In the genomic region with DNA sequence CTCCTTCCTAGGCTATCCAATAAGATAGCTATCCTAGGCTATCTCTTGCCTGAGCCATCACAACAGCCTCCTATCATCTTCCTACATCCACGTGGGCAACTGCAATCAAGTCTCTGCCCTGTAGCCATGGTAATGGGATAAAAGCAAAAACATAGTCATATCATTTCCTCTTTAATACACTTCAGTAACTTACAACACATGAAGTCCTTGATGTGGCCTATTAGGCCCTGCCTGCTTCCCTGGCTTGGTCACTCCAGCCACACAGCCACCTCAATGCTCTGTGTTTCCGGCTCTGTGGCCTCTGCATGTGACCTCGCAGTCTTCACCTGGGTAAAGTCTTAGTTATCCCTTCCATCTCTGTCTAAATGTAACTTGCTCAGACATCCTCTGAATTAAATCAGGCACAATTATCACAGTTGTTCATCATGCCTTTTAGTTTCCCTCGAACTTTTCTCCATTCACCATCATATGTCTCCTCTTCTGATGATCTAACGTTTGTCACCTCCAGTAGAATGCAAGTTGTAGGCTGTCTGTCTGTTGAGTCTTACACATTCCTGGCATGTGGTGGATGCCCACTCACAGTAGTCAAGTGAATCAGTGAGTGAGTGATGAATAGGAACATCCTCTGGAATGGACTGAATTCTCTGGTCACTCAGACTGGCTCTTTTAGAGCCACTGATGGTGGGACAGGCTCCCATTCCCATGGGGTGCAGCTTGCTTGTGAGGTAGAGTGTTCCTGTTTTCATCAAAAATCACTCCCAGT, we compare ENCODE assay signal across 25 cellular contexts.
DNase-seq lines count a peak whose midpoint lies in the region; ATAC-seq, FAIRE-seq and TF ChIP-seq lines count a peak whose summit lies in the region.
"Had no signal": no experiment of that assay in that cellular context is flagged by ENCODE, and none has a peak within 500 bp of the region (broad histone marks: within the 10 kb centered on the region; RNA-seq: fewer than 3 reads in every experiment).

No MANE protein-coding gene starts in this region.

- TF ChIP-seq CTCF in GM13976 (IDR thresholded peaks at IDR 0.05; ENCODE audit: borderline replicate concordance, control extremely low read depth, extremely low read depth, insufficient read depth, missing control alignments) (no peak), lower lobe of right lung (IDR thresholded peaks at IDR 0.05) (no peak), spleen (IDR thresholded peaks at IDR 0.05 in 8 of 11, conservative IDR thresholded peaks at IDR 0.05 in 3 of 11) (no peak)

- 80 to 83% (median 81%) methylated on average over 5 of the region's 5 CpGs for WGBS in small intestine, 3 donors
- WGBS in spleen, 5 donors: 64 to 77% (median 73%) methylated on average over 5 of the region's 5 CpGs

- H3K4me1 Mint-ChIP-seq in T-helper 17 cell: no peaks in the 10 kb centered on the region

- no peak overlapping the region for H3K27ac Mint-ChIP-seq in T-helper 17 cell
- H3K27ac Mint-ChIP-seq: dendritic cell treated with granulocyte-macrophage colony-stimulating factor and Interleukin-4, amounts not matched to agents 40 ng/mL and 50 ng/mL, for 4 days had no signal

- H3K4me3 ChIP-seq in BLaER1 (no peak overlapping the region), lower lobe of right lung (no peak overlapping the region), small intestine (ENCODE audit: low read depth in 1 of 2, low read length in 2 of 2) (no peak overlapping the region), spleen (no peak overlapping the region)
- H3K4me3 ChIP-seq: hepatocyte, lung had no signal

- peak overlapping the region; percentile 6 for H3K4me2 ChIP-seq in BLaER1
- H3K4me2 ChIP-seq: hepatocyte had no signal

- peak; percentile 40 for ATAC-seq in T-helper 17 cell
- ATAC-seq in lower lobe of right lung: peak; percentile 46 to 67
- ATAC-seq in HG02884 (IDR thresholded peaks at IDR 0.05; ENCODE audit: unreplicated experiment): no peak

- peak; percentile 4 for DNase-seq in GM13976 (ENCODE audit: low spot score)
- DNase-seq in T-helper 17 cell: no peak
- DNase-seq in lower lobe of right lung: no peak
- DNase-seq in small intestine: no peak
- DNase-seq in KG1 (lab: John Stamatoyannopoulos, UW): no peak
- DNase-seq in spleen: no peak
- DNase-seq: activated CD4-positive, alpha-beta T cell treated with anti-CD3 and anti-CD28 coated beads, Interleukin-2, amount 50 U/mL, for 48 hours; activated gamma-delta T cell; NCI-H1436; NCI-H2171; NCI-H748 treated with DMSO at 0.1 percent for 48 hours; occipital lobe; retina; SHP77 treated with DMSO at 0.1 percent for 48 hours had no signal

- no peaks in the 10 kb centered on the region for H3K36me3 ChIP-seq in BLaER1
- no peaks in the 10 kb centered on the region for H3K36me3 ChIP-seq in lower lobe of right lung
- no peaks in the 10 kb centered on the region for H3K36me3 ChIP-seq in small intestine (ENCODE audit: control insufficient read depth in 2 of 2, insufficient read depth in 2 of 2, low read length in 2 of 2)
- no peaks in the 10 kb centered on the region for H3K36me3 ChIP-seq in spleen

- no peak overlapping the region for H3K27ac ChIP-seq in BLaER1
- no peak overlapping the region for H3K27ac ChIP-seq in lower lobe of right lung
- H3K27ac ChIP-seq in small intestine (ENCODE audit: low read depth in 1 of 2, low read length in 1 of 2): no peak overlapping the region
- no peak overlapping the region for H3K27ac ChIP-seq in spleen
- H3K27ac ChIP-seq: C4-2B, hepatocyte, VCaP had no signal

- H3K4me3 Mint-ChIP-seq in T-helper 17 cell: no peak overlapping the region
- H3K4me3 Mint-ChIP-seq: dendritic cell treated with granulocyte-macrophage colony-stimulating factor and Interleukin-4, amounts not matched to agents 40 ng/mL and 50 ng/mL, for 4 days had no signal

- no peak for TF ChIP-seq POLR2A in spleen (IDR thresholded peaks at IDR 0.05)

- peaks cover 15% of the 10 kb centered on the region for H3K4me1 ChIP-seq in BLaER1
- H3K4me1 ChIP-seq in lower lobe of right lung: peaks cover 25% of the 10 kb centered on the region
- H3K4me1 ChIP-seq in small intestine (ENCODE audit: control insufficient read depth in 2 of 2, insufficient read depth in 1 of 2, low read depth in 1 of 2, low read length in 1 of 2): no peaks in the 10 kb centered on the region
- peaks cover 0 to 6% (median 0%) of the 10 kb centered on the region in 6 donors for H3K4me1 ChIP-seq in spleen

- no peaks in the 10 kb centered on the region for H4K20me1 ChIP-seq in BLaER1

- peaks cover 15% of the 10 kb centered on the region for H3K27me3 Mint-ChIP-seq in T-helper 17 cell
- H3K27me3 Mint-ChIP-seq: dendritic cell treated with granulocyte-macrophage colony-stimulating factor and Interleukin-4, amounts not matched to agents 40 ng/mL and 50 ng/mL, for 4 days had no signal

- in situ Hi-C loops in GM13976 (cut with MboI; ENCODE audit: low sequenced_read_pairs, unreplicated experiment): no loop called here

- intact Hi-C loops in lower lobe of right lung (cut with DNase I) (no loop called here), spleen (cut with DNase I; ENCODE audit: low total_unique reads) (no loop called here)

- no peak overlapping the region for H3K9ac ChIP-seq in BLaER1

- H3K27me3 ChIP-seq in BLaER1 (no peaks in the 10 kb centered on the region), lower lobe of right lung (ENCODE audit: low read depth) (no peaks in the 10 kb centered on the region), small intestine (ENCODE audit: control insufficient read depth in 2 of 2, insufficient read depth in 2 of 2, low read length in 2 of 2) (no peaks in the 10 kb centered on the region), spleen (replicated peaks in 1 of 7) (no peaks in the 10 kb centered on the region)

- no peaks in the 10 kb centered on the region for H3K36me3 Mint-ChIP-seq in T-helper 17 cell (ENCODE audit: low read depth)

- no peak for FAIRE-seq in small intestine (lab: Jason Lieb, UNC)
- FAIRE-seq: D721Med, G401.6, H54, islet of Langerhans had no signal

- H3K9me3 ChIP-seq in BLaER1 (no peaks in the 10 kb centered on the region), T-helper 17 cell (ENCODE audit: control insufficient read depth, low read length, poor library complexity, severe bottlenecking) (no peaks in the 10 kb centered on the region), lower lobe of right lung (no peaks in the 10 kb centered on the region), small intestine (ENCODE audit: control insufficient read depth, low read depth) (no peaks in the 10 kb centered on the region), spleen (no peaks in the 10 kb centered on the region)
